In the genomic region with DNA sequence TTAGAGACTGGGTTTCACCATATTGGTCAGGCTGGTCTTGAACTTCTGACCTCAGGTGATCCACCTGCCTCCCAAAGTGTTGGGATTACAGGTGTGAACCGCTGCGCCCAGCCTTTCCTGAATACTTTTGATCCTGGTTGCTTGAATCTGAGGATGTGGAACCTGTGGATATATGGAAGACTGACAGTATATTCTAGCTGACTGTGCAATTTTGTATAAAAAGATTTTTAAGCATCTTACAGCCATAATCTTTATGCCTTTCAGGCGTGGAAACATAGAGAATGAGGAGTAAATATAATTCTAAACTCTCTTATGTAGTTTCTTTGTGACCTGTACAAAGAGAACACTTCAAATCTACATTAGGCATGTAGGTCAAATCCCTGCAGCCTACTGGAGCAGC, we compare ENCODE assay signal across 1 cellular context.
TF ChIP-seq lines count a peak whose summit lies in the region.

No MANE protein-coding gene starts in this region.

TF ChIP-seq in H1, 55 proteins besides CTCF, POLR2A, EP300 and RAD21:
- TF ChIP-seq GTF2F1 (IDR thresholded peaks at IDR 0.05; ENCODE audit: borderline replicate concordance, low read depth, low read length) (no peak), MAFK (IDR thresholded peaks at IDR 0.05; ENCODE audit: low read depth, low read length) (peak; percentile 53; the same call in 1 of the 2 replicates)
